In genomic region chr22:17698948-17699347, GRCh38 we compare ENCODE assay signal across 13 cellular contexts.
"Had no signal": no experiment of that assay in that cellular context is flagged by ENCODE, and none has a peak within 500 bp of the region (broad histone marks: within the 10 kb centered on the region; RNA-seq: fewer than 3 reads in every experiment).

No MANE protein-coding gene starts in this region.

- H3K27ac ChIP-seq: dorsolateral prefrontal cortex, suprapubic skin had no signal

- DNase-seq: activated CD4-positive, alpha-beta T cell treated with anti-CD3 and anti-CD28 coated beads for 1 hour; activated CD8-positive, alpha-beta memory T cell treated with anti-CD3 and anti-CD28 coated beads, Interleukin-2, amount 50 U/mL, for 48 hours; activated naive CD4-positive, alpha-beta T cell treated with Interleukin-2 at 50 U/mL for 16 hours; dorsolateral prefrontal cortex; endodermal cell; head of caudate nucleus; mesendoderm had no signal

- H3K4me1 ChIP-seq: suprapubic skin had no signal

- H3K4me3 ChIP-seq: dorsolateral prefrontal cortex, suprapubic skin had no signal

- H3K9me3 ChIP-seq: suprapubic skin had no signal

- H3K4me3 Mint-ChIP-seq: activated T-helper 17 cell treated with anti-CD3 and anti-CD28 coated beads, Interleukin-2, amount 50 U/mL, for 72 hours; endodermal cell; stimulated activated naive CD8-positive, alpha-beta T cell treated with anti-CD3 and anti-CD28 coated beads, Interleukin-15, Interleukin-2, amounts not matched to agents 100 ng/mL and 50 ng/mL, for 24 hours; T-helper 2 cell treated with Interferon-gamma antibody and Interleukin-4, amounts not matched to agents 5 μg/mL and 100 μg/mL, for 36 hours; type B pancreatic cell had no signal

- H3K27ac Mint-ChIP-seq: activated T-helper 17 cell treated with anti-CD3 and anti-CD28 coated beads, Interleukin-2, amount 50 U/mL, for 72 hours; stimulated activated naive CD8-positive, alpha-beta T cell treated with anti-CD3 and anti-CD28 coated beads, Interleukin-15, Interleukin-2, amounts not matched to agents 100 ng/mL and 50 ng/mL, for 24 hours; T-helper 2 cell treated with Interferon-gamma antibody and Interleukin-4, amounts not matched to agents 5 μg/mL and 100 μg/mL, for 36 hours; type B pancreatic cell had no signal

- H3K27me3 ChIP-seq: dorsolateral prefrontal cortex, suprapubic skin had no signal

- H3K27me3 Mint-ChIP-seq: activated T-helper 17 cell treated with anti-CD3 and anti-CD28 coated beads, Interleukin-2, amount 50 U/mL, for 72 hours; stimulated activated naive CD8-positive, alpha-beta T cell treated with anti-CD3 and anti-CD28 coated beads, Interleukin-15, Interleukin-2, amounts not matched to agents 100 ng/mL and 50 ng/mL, for 24 hours; type B pancreatic cell had no signal

- H3K9me3 Mint-ChIP-seq: activated T-helper 17 cell treated with anti-CD3 and anti-CD28 coated beads, Interleukin-2, amount 50 U/mL, for 72 hours; endodermal cell; stimulated activated naive CD8-positive, alpha-beta T cell treated with anti-CD3 and anti-CD28 coated beads, Interleukin-15, Interleukin-2, amounts not matched to agents 100 ng/mL and 50 ng/mL, for 24 hours; T-helper 2 cell treated with Interferon-gamma antibody and Interleukin-4, amounts not matched to agents 5 μg/mL and 100 μg/mL, for 36 hours; type B pancreatic cell had no signal

- ATAC-seq: activated T-helper 17 cell treated with anti-CD3 and anti-CD28 coated beads, Interleukin-2, amount 50 U/mL, for 72 hours; sciatic nerve had no signal

- H3K4me1 Mint-ChIP-seq: activated T-helper 17 cell treated with anti-CD3 and anti-CD28 coated beads, Interleukin-2, amount 50 U/mL, for 72 hours had no signal
